8 cellular contexts compared by ENCODE assay signal in genomic region chr19:14369399-14370168, GRCh38. TPM values are rescaled to one million over a fixed set of nuclear protein-coding genes. Genes with fewer than 3 reads are reported as not detected.
DNase-seq lines count a peak whose midpoint lies in the region; ATAC-seq and TF ChIP-seq lines count a peak whose summit lies in the region.

No MANE protein-coding gene starts in this region.

- H3F3A ChIP-seq in MM.1S (ENCODE audit: insufficient read depth, low read length): peaks cover 17% of the 10 kb centered on the region

- no peak for TF ChIP-seq POLR2A in gastrocnemius medialis (IDR thresholded peaks at IDR 0.05)

- no peaks in the 10 kb centered on the region for H3K27me3 ChIP-seq in gastrocnemius medialis
- H3K27me3 ChIP-seq in MM.1S (replicated peaks; ENCODE audit: insufficient read depth, low read length): peaks cover 11% of the 10 kb centered on the region

- intact Hi-C loops in gastrocnemius medialis (cut with DNase I; ENCODE audit: low total_unique reads): no loop called here

- H3K79me2 ChIP-seq in MM.1S (ENCODE audit: low read length): no peaks in the 10 kb centered on the region

- TF ChIP-seq CTCF in GM13976 (IDR thresholded peaks at IDR 0.05; ENCODE audit: borderline replicate concordance, control extremely low read depth, extremely low read depth, insufficient read depth, missing control alignments) (no peak), cardiac fibroblast (IDR thresholded peaks at IDR 0.05; ENCODE audit: low read depth, low read length) (no peak), gastrocnemius medialis (IDR thresholded peaks at IDR 0.05 in 4 of 5, conservative IDR thresholded peaks at IDR 0.05 in 1 of 5) (no peak), MM.1S (IDR thresholded peaks at IDR 0.05; ENCODE audit: low read length) (no peak)

- no peaks in the 10 kb centered on the region for H3K9me3 ChIP-seq in gastrocnemius medialis
- no peaks in the 10 kb centered on the region for H3K9me3 ChIP-seq in MM.1S (replicated peaks; ENCODE audit: insufficient read depth, low read length)

- in situ Hi-C loops in GM13976 (cut with MboI; ENCODE audit: low sequenced_read_pairs, unreplicated experiment): no loop called here
- in situ Hi-C loops in gastrocnemius medialis (cut with MboI; ENCODE audit: low sequenced_read_pairs in 4 of 4): loop anchor here in 1 of 4 donors (25.0 kb wide), 1 partner anchor 482 kb away; the partner anchor contains the start of gene NANOS3

- ATAC-seq in gastrocnemius medialis (no peak), GM21619 (IDR thresholded peaks at IDR 0.05; ENCODE audit: unreplicated experiment) (no peak)

- DNase-seq in GM13976 (ENCODE audit: low spot score): peak; percentile 44
- peak; percentile 42 to 65 (median 56) for DNase-seq in activated CD4-positive, CD25-positive, alpha-beta regulatory T cell (lab: John Stamatoyannopoulos, UW)
- peak; percentile 30 to 58 for DNase-seq in cardiac fibroblast (ENCODE audit: low read depth in 2 of 2)
- no peak for DNase-seq in gastrocnemius medialis
- DNase-seq in DMS 273 (lab: John Stamatoyannopoulos, UW; ENCODE audit: unreplicated experiment): no peak
- no peak for DNase-seq in GOT3 (lab: John Stamatoyannopoulos, UW)
- no peak for DNase-seq in MM.1S

- no peak overlapping the region for H3K4me2 ChIP-seq in MM.1S (ENCODE audit: low read depth, low read length)

- H3K9me2 ChIP-seq in MM.1S (replicated peaks; ENCODE audit: insufficient read depth, low read length): no peaks in the 10 kb centered on the region

- no peak overlapping the region for H2AFZ ChIP-seq in MM.1S (ENCODE audit: low read length)

- H3K36me3 ChIP-seq in gastrocnemius medialis (no peaks in the 10 kb centered on the region), MM.1S (replicated peaks; ENCODE audit: insufficient read depth, low read length) (no peaks in the 10 kb centered on the region)

- no peaks in the 10 kb centered on the region for H3K4me1 ChIP-seq in gastrocnemius medialis
- H3K4me1 ChIP-seq in MM.1S (ENCODE audit: low read length): peaks cover 16% of the 10 kb centered on the region

- no peaks in the 10 kb centered on the region for H4K20me1 ChIP-seq in MM.1S (ENCODE audit: insufficient read depth, low read length)

- no peak overlapping the region for H3K9ac ChIP-seq in MM.1S (ENCODE audit: low read length)

- H3K4me3 ChIP-seq in cardiac fibroblast (replicated peaks in 1 of 2; ENCODE audit: low read depth in 2 of 2, low read length in 2 of 2): no peak overlapping the region
- no peak overlapping the region for H3K4me3 ChIP-seq in gastrocnemius medialis
- H3K4me3 ChIP-seq in MM.1S (ENCODE audit: low read length): no peak overlapping the region

- H3K27ac ChIP-seq in gastrocnemius medialis: peak overlapping the region; percentile 22 to 63 (median 54)
- H3K27ac ChIP-seq in MM.1S (ENCODE audit: low read length): no peak overlapping the region

RNA-seq across cellular contexts. Expression of gene ADGRE5, which starts 11.7 kb away (rescaled TPM):
- total RNA-seq in gastrocnemius medialis: 10 to 100 TPM; 22.4 to 49.5 (median 32.6) TPM

RNA-seq across cellular contexts. Expression of gene DDX39A, which starts 49.6 kb away (rescaled TPM):
- 10 to 100 TPM; 23.9 to 59.2 (median 41.3) TPM for total RNA-seq in gastrocnemius medialis

Comparison
In these comparisons a context has a peak if more than half of its experiments do, and no peak if none do; other contexts are left out.
1. DNase-seq: peak in GM13976 (single experiment), activated CD4-positive, CD25-positive, alpha-beta regulatory T cell (4 of 4) and cardiac fibroblast (2 of 2); none in gastrocnemius medialis (0 of 2), DMS 273 (single experiment), GOT3 (single experiment) and MM.1S (single experiment).